In genomic region chr19:3867971-3868769, GRCh38 we compare ENCODE assay signal across 17 cellular contexts. TPM values are rescaled to one million over a fixed set of nuclear protein-coding genes. Genes with fewer than 3 reads are reported as not detected.
A peak's percentile ranks its signal among the peaks of the same experiment; 100 is the strongest.
DNase-seq lines count a peak whose midpoint lies in the region; ATAC-seq, FAIRE-seq and TF ChIP-seq lines count a peak whose summit lies in the region.
"Had no signal": no experiment of that assay in that cellular context is flagged by ENCODE, and none has a peak within 500 bp of the region (broad histone marks: within the 10 kb centered on the region; RNA-seq: fewer than 3 reads in every experiment).

No MANE protein-coding gene starts in this region.

- H4K20me1 ChIP-seq in astrocyte (ENCODE audit: insufficient read depth, low read length): no peaks in the 10 kb centered on the region

- H3K36me3 Mint-ChIP-seq in astrocyte (ENCODE audit: low read depth, unreplicated experiment): no peaks in the 10 kb centered on the region

- no peak overlapping the region for H3K14ac ChIP-seq in neuronal stem cell (ENCODE audit: low read length)

- peak overlapping the region; percentile 60 for H3K4me3 Mint-ChIP-seq in astrocyte (ENCODE audit: unreplicated experiment)

- no peaks in the 10 kb centered on the region for H3K36me3 ChIP-seq in ES-I3 (ENCODE audit: insufficient read depth, low read length)
- H3K36me3 ChIP-seq in astrocyte (ENCODE audit: insufficient read depth, low read length): no peaks in the 10 kb centered on the region
- no peaks in the 10 kb centered on the region for H3K36me3 ChIP-seq in neuronal stem cell (replicated peaks in 1 of 2; ENCODE audit: control insufficient read depth in 2 of 2, insufficient read depth in 2 of 2, low read length in 2 of 2)

- no peak overlapping the region for H4K91ac ChIP-seq in neuronal stem cell (ENCODE audit: low read depth, low read length, poor library complexity)

- peaks cover 55% of the 10 kb centered on the region for H3K27me3 Mint-ChIP-seq in astrocyte (ENCODE audit: low read depth, unreplicated experiment)

- no peak overlapping the region for H4K8ac ChIP-seq in neuronal stem cell (ENCODE audit: low read depth, low read length)

- no peak overlapping the region for H2BK12ac ChIP-seq in neuronal stem cell (ENCODE audit: low read length)

- H3K9me3 ChIP-seq in ES-I3 (ENCODE audit: control insufficient read depth, insufficient read depth, low read length) (peaks cover 5% of the 10 kb centered on the region), astrocyte (ENCODE audit: insufficient read depth, low read depth, low read length) (peaks cover 4% of the 10 kb centered on the region), iPS-18c (ENCODE audit: control insufficient read depth, insufficient read depth, low read length) (peaks cover 10% of the 10 kb centered on the region), neuronal stem cell (replicated peaks in 1 of 2; ENCODE audit: control insufficient read depth in 2 of 2, insufficient read depth in 1 of 2, low read depth in 1 of 2, low read length in 2 of 2) (peaks cover 8% of the 10 kb centered on the region in 2 donors)

- no CpG with 5 or more reads among the region's 30 CpGs for WGBS in neuronal stem cell (ENCODE audit: extremely low coverage in 2 of 2, insufficient read length in 2 of 2, insufficient replicate concordance in 1 of 2), 2 donors

- TF ChIP-seq CTCF in astrocyte (IDR thresholded peaks at IDR 0.05; ENCODE audit: insufficient read depth, low read depth, low read length): no peak

- no peak overlapping the region for H3K27ac Mint-ChIP-seq in astrocyte (ENCODE audit: unreplicated experiment)

- H3K4me3 ChIP-seq in astrocyte (ENCODE audit: insufficient read depth, low read depth, low read length) (no peak overlapping the region), iPS-18c (ENCODE audit: insufficient read depth, low read depth, low read length) (peak overlapping the region; percentile 49; the same call in 1 of the 2 replicates), neuronal stem cell (ENCODE audit: low read length in 2 of 2) (peak overlapping the region; percentile 42 to 73)

- H2BK120ac ChIP-seq in neuronal stem cell (ENCODE audit: low read depth, low read length): peak overlapping the region; percentile 89

- H2AFZ ChIP-seq in astrocyte (ENCODE audit: low read depth, low read length): no peak overlapping the region
- peak overlapping the region; percentile 90 for H2AFZ ChIP-seq in neuronal stem cell (ENCODE audit: low read length)

- no peak overlapping the region for H3K23ac ChIP-seq in neuronal stem cell (ENCODE audit: low read depth, low read length, poor library complexity)

- no peak overlapping the region for H2AK5ac ChIP-seq in neuronal stem cell (ENCODE audit: low read depth, low read length)

- H3K27me3 ChIP-seq in astrocyte (ENCODE audit: insufficient read depth, low read length) (peaks cover 36% of the 10 kb centered on the region), neuronal stem cell (ENCODE audit: control insufficient read depth in 3 of 3, insufficient read depth in 3 of 3, low read depth in 1 of 3, low read length in 3 of 3) (peaks cover 0 to 23% (median 0%) of the 10 kb centered on the region in 3 experiments)

- peaks cover 3% of the 10 kb centered on the region for H3K79me1 ChIP-seq in neuronal stem cell (ENCODE audit: low read depth, low read length)

- no peaks in the 10 kb centered on the region for H3K79me2 ChIP-seq in astrocyte (ENCODE audit: insufficient read depth, low read length)

- H3K4ac ChIP-seq in neuronal stem cell (ENCODE audit: low read length): no peak overlapping the region

- H2BK15ac ChIP-seq in neuronal stem cell (ENCODE audit: low read length): peak overlapping the region; percentile 91

- H3K4me2 ChIP-seq in astrocyte (ENCODE audit: low read length) (no peak overlapping the region), neuronal stem cell (ENCODE audit: insufficient read depth, low read length, poor library complexity, severe bottlenecking) (peak overlapping the region; percentile 75)

- no peak overlapping the region for H3K27ac ChIP-seq in astrocyte (ENCODE audit: low read depth, low read length)
- H3K27ac ChIP-seq in neuronal stem cell (replicated peaks; ENCODE audit: low read length): peak overlapping the region; percentile 49

- peaks cover 8% of the 10 kb centered on the region for H3K9me3 Mint-ChIP-seq in astrocyte (ENCODE audit: unreplicated experiment)

- H2BK5ac ChIP-seq in neuronal stem cell (ENCODE audit: low read length): peak overlapping the region; percentile 89

- DNase-seq in astrocyte (ENCODE audit: low read depth) (no peak), neuronal stem cell (ENCODE audit: low spot score) (no peak), SK-N-DZ (ENCODE audit: low spot score) (no peak), NCI-H524 treated with DMSO at 0.1 percent for 48 hours (lab: John Stamatoyannopoulos, UW) (no peak)
- DNase-seq: AML-193, GOT3, NCI-H146, NCI-H446 treated with DMSO at 0.1 percent for 48 hours, occipital lobe, OCI-M1 had no signal

- H3K18ac ChIP-seq in neuronal stem cell (ENCODE audit: low read length): peak overlapping the region; percentile 94

- H3K4me1 Mint-ChIP-seq in astrocyte (ENCODE audit: low read depth, unreplicated experiment): no peaks in the 10 kb centered on the region

- no peak for FAIRE-seq in astrocyte (lab: Jason Lieb, UNC)

- H3K9ac ChIP-seq in ES-I3 (ENCODE audit: low read depth, low read length) (peak overlapping the region; percentile 56), astrocyte (ENCODE audit: low read length) (no peak overlapping the region), neuronal stem cell (ENCODE audit: low read depth, low read length, poor library complexity) (peak overlapping the region; percentile 90)

- no peak for ATAC-seq in HG03175 (IDR thresholded peaks at IDR 0.05; ENCODE audit: unreplicated experiment)
- no peak for ATAC-seq in HG03439 (IDR thresholded peaks at IDR 0.05; ENCODE audit: unreplicated experiment)
- ATAC-seq: sciatic nerve had no signal

- H3K4me1 ChIP-seq in ES-I3 (ENCODE audit: insufficient read depth, low read length): no peaks in the 10 kb centered on the region
- no peaks in the 10 kb centered on the region for H3K4me1 ChIP-seq in astrocyte (ENCODE audit: insufficient read depth, low read length)
- peaks cover 0 to 11% of the 10 kb centered on the region in 2 donors for H3K4me1 ChIP-seq in neuronal stem cell (ENCODE audit: control insufficient read depth in 2 of 2, insufficient read depth in 1 of 2, low read depth in 1 of 2, low read length in 2 of 2)

RNA-seq across cellular contexts. Expression of gene ZFR2, which starts 0.7 kb away (rescaled TPM):
- total RNA-seq in astrocyte: 2.0 and 2.1 TPM in 2 replicates
- polyA plus RNA-seq in neuronal stem cell (2013, experiment 1 of 2): 12.5 TPM
- 13.8 TPM for polyA plus RNA-seq in neuronal stem cell (2013, experiment 2 of 2)
- 0.88 and 1.1 TPM in 2 replicates for polyA plus RNA-seq in SK-N-DZ (2014; cell fraction: cytosol; rRNA removed)
- polyA plus RNA-seq in SK-N-DZ (2014; cell fraction: nucleus; rRNA removed): 0.35 and 0.46 TPM in 2 replicates
- total RNA-seq: lung microvascular endothelial cell had no signal

RNA-seq across cellular contexts. Expression of gene ATCAY, which starts 12.3 kb away (rescaled TPM):
- 4.5 and 6.5 TPM in 2 replicates for total RNA-seq in astrocyte
- polyA plus RNA-seq in neuronal stem cell (2013, experiment 1 of 2): 19.1 TPM
- 19.7 TPM for polyA plus RNA-seq in neuronal stem cell (2013, experiment 2 of 2)
- 22.2 and 29.9 TPM in 2 replicates for polyA plus RNA-seq in SK-N-DZ (2014; cell fraction: cytosol; rRNA removed)
- polyA plus RNA-seq in SK-N-DZ (2014; cell fraction: nucleus; rRNA removed): 9.6 and 14.4 TPM in 2 replicates
- total RNA-seq: lung microvascular endothelial cell, sciatic nerve, SK-MEL-5 had no signal
